Comparison of ENCODE assay signal across 21 cellular contexts in the genomic region with DNA sequence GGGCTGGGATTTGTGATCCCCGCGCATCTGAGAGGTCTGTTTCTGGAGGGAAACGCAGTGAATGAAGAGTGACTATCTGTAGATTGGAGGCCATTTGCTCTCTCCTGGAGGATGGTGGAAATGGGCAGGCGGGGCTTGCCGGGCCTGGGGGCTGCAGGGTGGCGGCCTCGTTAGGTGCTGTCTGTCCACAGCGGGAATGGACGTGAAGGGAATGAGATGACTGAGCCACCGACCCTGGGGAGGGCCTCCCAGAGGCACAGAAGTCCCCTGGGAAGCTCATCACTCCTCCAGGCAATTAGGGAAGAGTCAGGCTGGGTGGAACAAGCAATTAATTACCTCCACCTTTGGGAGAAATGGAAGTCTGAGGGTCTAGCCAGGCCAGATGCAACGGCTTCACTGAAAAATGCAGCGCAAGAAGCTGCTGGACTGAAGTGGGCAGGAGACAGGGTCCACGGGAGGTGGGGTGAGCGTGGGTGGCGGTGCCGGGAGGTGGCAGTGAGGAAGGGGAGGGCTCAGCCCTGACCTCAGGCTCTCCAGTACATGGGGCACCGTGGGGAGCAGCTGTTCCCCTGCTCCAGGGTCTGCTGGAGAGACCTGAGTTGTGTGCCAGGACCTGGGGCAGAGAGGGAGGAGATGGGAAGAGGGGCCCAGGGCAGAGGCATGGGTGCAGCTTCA.
DNase-seq lines count a peak whose midpoint lies in the region; ATAC-seq and TF ChIP-seq lines count a peak whose summit lies in the region.
"Had no signal": no experiment of that assay in that cellular context is flagged by ENCODE, and none has a peak within 500 bp of the region (broad histone marks: within the 10 kb centered on the region; RNA-seq: fewer than 3 reads in every experiment).

No MANE protein-coding gene starts in this region.

- no peak for TF ChIP-seq CTCF in adrenal gland (IDR thresholded peaks at IDR 0.05)
- TF ChIP-seq CTCF in vagina (IDR thresholded peaks at IDR 0.05): no peak

- peaks cover 20% of the 10 kb centered on the region for H3K27me3 ChIP-seq in adrenal gland
- no peaks in the 10 kb centered on the region for H3K27me3 ChIP-seq in vagina

- TF ChIP-seq POLR2A in adrenal gland (IDR thresholded peaks at IDR 0.05): no peak
- TF ChIP-seq POLR2A in vagina (IDR thresholded peaks at IDR 0.05): no peak

- H3K9me3 ChIP-seq in adrenal gland (replicated peaks in 1 of 3): no peaks in the 10 kb centered on the region
- H3K9me3 ChIP-seq in vagina: no peaks in the 10 kb centered on the region
- H3K9me3 ChIP-seq: gastroesophageal sphincter had no signal

- intact Hi-C loops in cardiac septum (cut with DNase I): no loop called here
- intact Hi-C loops in left ventricle myocardium superior (cut with micrococcal nuclease): no loop called here
- intact Hi-C loops in adrenal gland (cut with DNase I): no loop called here
- intact Hi-C loops in vagina (cut with DNase I): no loop called here

- H3K4me3 ChIP-seq in adrenal gland: no peak overlapping the region
- H3K4me3 ChIP-seq in vagina: no peak overlapping the region
- H3K4me3 ChIP-seq: gastroesophageal sphincter, GM23248 had no signal

- H3K4me1 ChIP-seq in adrenal gland (replicated peaks in 1 of 2): no peaks in the 10 kb centered on the region
- no peaks in the 10 kb centered on the region for H3K4me1 ChIP-seq in vagina

- DNase-seq in cardiac septum (ENCODE audit: low spot score) (peak; percentile 17), left ventricle myocardium superior (no peak), adrenal gland (peak in 4 of 7 donors; percentile 1 to 20 (median 3)), mucosa of gallbladder (ENCODE audit: low spot score) (peak; percentile 9), vagina (ENCODE audit: extremely low spot score in 2 of 2) (peak; percentile 37 to 64), NCI-H446 (lab: John Stamatoyannopoulos, UW) (no peak)
- DNase-seq: activated CD4-positive, alpha-beta T cell treated with anti-CD3 and anti-CD28 coated beads for 4 hours; activated naive CD4-positive, alpha-beta T cell treated with anti-CD3 and anti-CD28 coated beads for 36 hours; anterior cingulate cortex; DMS153; effector CD4-positive, alpha-beta T cell; GF-D8; GM23248; NCI-H1436 treated with DMSO at 0.1 percent for 48 hours; NCI-H2171 treated with DMSO at 0.1 percent for 48 hours; NCI-H82; stimulated activated CD4-positive, alpha-beta T cell treated with anti-CD3 and anti-CD28 coated beads, Interleukin-12 subunit alpha, Interleukin-12 subunit beta, amount 100 ng/mL, for 4 hours had no signal

- no peaks in the 10 kb centered on the region for H3K36me3 ChIP-seq in adrenal gland (replicated peaks in 1 of 2)
- no peaks in the 10 kb centered on the region for H3K36me3 ChIP-seq in vagina
- H3K36me3 ChIP-seq: gastroesophageal sphincter had no signal

- WGBS in adrenal gland, 4 donors: 48 to 68% (median 63%) methylated on average over 17 of the region's 17 CpGs

- H3K27ac ChIP-seq in adrenal gland (no peak overlapping the region), vagina (no peak overlapping the region)
- H3K27ac ChIP-seq: gastroesophageal sphincter, GM23248 had no signal

- no peak for ATAC-seq in left ventricle myocardium superior
- ATAC-seq in HG03135 (IDR thresholded peaks at IDR 0.05; ENCODE audit: unreplicated experiment): no peak
- ATAC-seq: esophagus mucosa, gastroesophageal sphincter, Right ventricle myocardium inferior had no signal

Comparison
In these comparisons a context has a peak if more than half of its experiments do, and no peak if none do; other contexts are left out.
1. DNase-seq: peak in cardiac septum (single experiment), adrenal gland (4 of 7), mucosa of gallbladder (single experiment) and vagina (2 of 2); none in left ventricle myocardium superior (single experiment) and NCI-H446 (0 of 2).